8 cellular contexts compared by ENCODE assay signal in genomic region chr16:29962344-29962994, GRCh38. TPM values are rescaled to one million over a fixed set of nuclear protein-coding genes. Genes with fewer than 3 reads are reported as not detected.
DNase-seq lines count a peak whose midpoint lies in the region; ATAC-seq, FAIRE-seq and TF ChIP-seq lines count a peak whose summit lies in the region.

No MANE protein-coding gene starts in this region.

- DNase-seq in A549 (ENCODE audit: low read depth in 1 of 2, low spot score in 1 of 2) (peak in 1 of 2 experiments; percentile 30), HAP-1 (ENCODE audit: low spot score in 2 of 2) (no peak), glomerular visceral epithelial cell (ENCODE audit: extremely low spot score) (peak; percentile 21), trophoblast cell (peak in 1 of 2 donors; percentile 36), cerebellar nuclear complex (lab: John Stamatoyannopoulos, UW) (no peak), NCI-H2227 (lab: John Stamatoyannopoulos, UW; ENCODE audit: unreplicated experiment) (no peak)
- no peak for DNase-seq in activated CD4-positive, alpha-beta memory T cell treated with anti-CD3 and anti-CD28 coated beads for 36 hours

- H3K4ac ChIP-seq in trophoblast cell (ENCODE audit: low read depth, low read length): peak overlapping the region; percentile 75

- intact Hi-C loops in activated CD4-positive, alpha-beta memory T cell treated with anti-CD3 and anti-CD28 coated beads for 36 hours (cut with micrococcal nuclease): loop anchor here (1.0 to 5.0 kb wide), 3 partner anchors 11 to 35 kb away; partner anchors contain the start of genes HIRIP3, INO80E, KCTD13 and TAOK2

- no peak for TF ChIP-seq CTCF in A549 (IDR thresholded peaks at IDR 0.05)

- no peaks in the 10 kb centered on the region for H3K36me3 ChIP-seq in HAP-1 (replicated peaks)
- peaks cover 0 to 3% of the 10 kb centered on the region in 2 experiments for H3K36me3 ChIP-seq in trophoblast cell (ENCODE audit: control insufficient read depth in 1 of 2, insufficient read depth in 2 of 2, low read length in 2 of 2)

- no peak for FAIRE-seq in A549 (lab: Jason Lieb, UNC)

- peak overlapping the region; percentile 83 for H3K27ac Mint-ChIP-seq in activated CD4-positive, alpha-beta memory T cell treated with anti-CD3 and anti-CD28 coated beads for 36 hours

- H3K27me3 Mint-ChIP-seq in activated CD4-positive, alpha-beta memory T cell treated with anti-CD3 and anti-CD28 coated beads for 36 hours: no peaks in the 10 kb centered on the region

- WGBS in A549 (ENCODE audit: missing lambda C conversion rate): 18% methylated on average over 18 of the region's 18 CpGs
- WGBS in trophoblast cell (ENCODE audit: extremely low coverage, insufficient coverage, insufficient read length): no CpG with 5 or more reads among the region's 18 CpGs

- H3K4me3 ChIP-seq in A549: peak overlapping the region; percentile 74
- H3K4me3 ChIP-seq in HAP-1: peak overlapping the region; percentile 60
- H3K4me3 ChIP-seq in trophoblast cell (ENCODE audit: low read depth, low read length): peak overlapping the region; percentile 80

- peak overlapping the region; percentile 97 for H3K4me2 ChIP-seq in A549
- H3K4me2 ChIP-seq in trophoblast cell (ENCODE audit: low read length): peak overlapping the region; percentile 72

- no peak overlapping the region for H3K23ac ChIP-seq in trophoblast cell (ENCODE audit: low read length)

- peak overlapping the region; percentile 87 for H2AFZ ChIP-seq in trophoblast cell (ENCODE audit: insufficient read depth, low read length, poor library complexity)

- POLR2A ChIA-PET in A549 (lab: Yijun Ruan, JAX): interaction anchor here (0.5 to 2.8 kb wide), 7 partner anchors 11 to 64 kb away, joined by 3 to 45 read pairs (median 5); partner anchors contain the start of genes KCTD13, SEZ6L2 and TAOK2
- POLR2A ChIA-PET in activated CD4-positive, alpha-beta memory T cell treated with anti-CD3 and anti-CD28 coated beads for 36 hours (lab: Charles Lee): interaction anchor here (1.5 to 2.7 kb wide), 3 partner anchors 11 to 46 kb away, joined by 3 to 25 read pairs (median 8); partner anchors contain the start of genes KCTD13 and TAOK2

- peak; percentile 28 to 50; a peak in 3 of 6 replicates for ATAC-seq in A549
- no peak for ATAC-seq in HG03108 (IDR thresholded peaks at IDR 0.05; ENCODE audit: unreplicated experiment)

- peak overlapping the region; percentile 83 for H4K8ac ChIP-seq in trophoblast cell (ENCODE audit: low read depth, low read length)

- peak overlapping the region; percentile 85 for H4K91ac ChIP-seq in trophoblast cell (ENCODE audit: low read depth, low read length)

- H3K9me3 Mint-ChIP-seq in activated CD4-positive, alpha-beta memory T cell treated with anti-CD3 and anti-CD28 coated beads for 36 hours: no peaks in the 10 kb centered on the region

- H3K79me1 ChIP-seq in trophoblast cell (ENCODE audit: low read length): peaks cover 15% of the 10 kb centered on the region

- H2BK12ac ChIP-seq in trophoblast cell (ENCODE audit: low read length): peak overlapping the region; percentile 23

- in situ Hi-C loops in HAP-1 (cut with MboI; ENCODE audit: low sequenced_read_pairs): no loop called here

- peak overlapping the region; percentile 37 for H2BK5ac ChIP-seq in trophoblast cell (ENCODE audit: low read depth, low read length, poor library complexity)

- H2BK120ac ChIP-seq in trophoblast cell (ENCODE audit: insufficient read depth, low read length, poor library complexity): peak overlapping the region; percentile 74

- H3K4me1 ChIP-seq in A549 (peaks cover 12% of the 10 kb centered on the region; the same call in 1 of the 3 replicates), HAP-1 (peaks cover 9% of the 10 kb centered on the region), trophoblast cell (ENCODE audit: control insufficient read depth in 1 of 2, insufficient read depth in 2 of 2, low read length in 2 of 2) (peaks cover 3 to 8% of the 10 kb centered on the region in 2 experiments)

- peak overlapping the region; percentile 34 for H3K9ac ChIP-seq in trophoblast cell (ENCODE audit: low read length)

- peak overlapping the region; percentile 89 for H3K14ac ChIP-seq in trophoblast cell (ENCODE audit: low read length)

- peaks cover 1% of the 10 kb centered on the region for H3K36me3 Mint-ChIP-seq in activated CD4-positive, alpha-beta memory T cell treated with anti-CD3 and anti-CD28 coated beads for 36 hours

- H3K79me2 ChIP-seq in trophoblast cell (ENCODE audit: control insufficient read depth, insufficient read depth, low read length, poor library complexity): peaks cover 6% of the 10 kb centered on the region

- peak overlapping the region; percentile 55 for H3K18ac ChIP-seq in trophoblast cell (ENCODE audit: low read length)

- H3K4me3 Mint-ChIP-seq in activated CD4-positive, alpha-beta memory T cell treated with anti-CD3 and anti-CD28 coated beads for 36 hours: peak overlapping the region; percentile 85

- H3K9me3 ChIP-seq in A549 (no peaks in the 10 kb centered on the region), HAP-1 (no peaks in the 10 kb centered on the region), trophoblast cell (ENCODE audit: insufficient read depth, low read depth, low read length) (no peaks in the 10 kb centered on the region)

- no peak for TF ChIP-seq POLR2A in A549 (IDR thresholded peaks at IDR 0.05; ENCODE audit: low read length)

- peak overlapping the region; percentile 89 for H4K12ac ChIP-seq in trophoblast cell (ENCODE audit: low read depth, low read length)

- no peak for TF ChIP-seq RAD21 in A549 (conservative IDR thresholded peaks at IDR 0.05 in 1 of 2, IDR thresholded peaks at IDR 0.05 in 1 of 2)

- H3K4me1 Mint-ChIP-seq in activated CD4-positive, alpha-beta memory T cell treated with anti-CD3 and anti-CD28 coated beads for 36 hours (ENCODE audit: low read depth): peaks cover 16% of the 10 kb centered on the region

- CTCF ChIA-PET in A549 (lab: Yijun Ruan, JAX): interaction anchor here (0.8 to 2.6 kb wide), 11 partner anchors 9 to 62 kb away, joined by 3 to 18 read pairs (median 5); partner anchors contain the start of genes ASPHD1, KCTD13 and TAOK2
- CTCF ChIA-PET in activated CD4-positive, alpha-beta memory T cell treated with anti-CD3 and anti-CD28 coated beads for 36 hours (lab: Charles Lee): interaction anchor here (0.6 to 1.9 kb wide), 9 partner anchors 10 to 240 kb away, joined by 3 to 13 read pairs (median 3); partner anchors contain the start of genes KCTD13 and TAOK2

- H2AK5ac ChIP-seq in trophoblast cell (ENCODE audit: low read length): peak overlapping the region; percentile 67

- H3K27me3 ChIP-seq in HAP-1 (ENCODE audit: low read depth) (no peaks in the 10 kb centered on the region), trophoblast cell (ENCODE audit: insufficient read depth, low read length) (no peaks in the 10 kb centered on the region)

- peak overlapping the region; percentile 86 to 96 for H3K27ac ChIP-seq in A549
- H3K27ac ChIP-seq in trophoblast cell (ENCODE audit: low read depth, low read length): peak overlapping the region; percentile 27

- no peak for TF ChIP-seq EP300 in A549 (IDR thresholded peaks at IDR 0.05)

TF ChIP-seq in A549, 52 proteins besides CTCF, POLR2A, EP300 and RAD21:
- TF ChIP-seq RNF2 (IDR thresholded peaks at IDR 0.05; ENCODE audit: borderline replicate concordance, low read depth) (no peak), ZFP36 (IDR thresholded peaks at IDR 0.05; ENCODE audit: borderline replicate concordance, partially characterized antibody) (peak; percentile 6)

RNA-seq across cellular contexts. Expression of gene TMEM219, which starts 0.6 kb away (rescaled TPM):
- 65.1 and 82.5 TPM in 2 replicates for polyA plus RNA-seq in A549 (2011; rRNA removed)
- 66.5 and 71.2 TPM in 2 replicates for polyA plus RNA-seq in A549 (2012; cell fraction: cytosol; rRNA removed)
- polyA plus RNA-seq in A549 (2012; cell fraction: nucleus; rRNA removed): 56.7 and 79.5 TPM in 2 replicates
- polyA plus RNA-seq in A549 (2017; fragmentation: RNase III; extraction: RNeasy Plus Mini Kit Qiagen cat#74134 plus additional on column Dnase treatment): 68.1 to 77.2 TPM (median 74.4 TPM) in 3 replicates
- polyA minus RNA-seq in A549 (2011; rRNA and poly(A)+ RNA removed): 55.4 and 65.0 TPM in 2 replicates
- 10 to 100 TPM; 57.1 to 64.8 TPM for total RNA-seq in activated CD4-positive, alpha-beta memory T cell treated with anti-CD3 and anti-CD28 coated beads for 36 hours
- 69.5 and 73.2 TPM in 2 replicates for polyA plus RNA-seq in trophoblast cell (2013)

RNA-seq across cellular contexts. Expression of gene TAOK2, which starts 11.2 kb away (rescaled TPM):
- polyA plus RNA-seq in A549 (2011; rRNA removed) (13.7 TPM in 2 replicates), A549 (2017; fragmentation: RNase III; extraction: RNeasy Plus Mini Kit Qiagen cat#74134 plus additional on column Dnase treatment) (28.2 to 30.8 TPM (median 30.7 TPM) in 3 replicates)
- polyA plus RNA-seq in A549 (2012; cell fraction: cytosol; rRNA removed): 16.9 and 20.1 TPM in 2 replicates
- 55.5 and 72.3 TPM in 2 replicates for polyA plus RNA-seq in A549 (2012; cell fraction: nucleus; rRNA removed)
- polyA minus RNA-seq in A549 (2011; rRNA and poly(A)+ RNA removed): 20.2 and 20.6 TPM in 2 replicates
- 10 to 100 TPM; 27.2 to 28.2 TPM for total RNA-seq in activated CD4-positive, alpha-beta memory T cell treated with anti-CD3 and anti-CD28 coated beads for 36 hours
- polyA plus RNA-seq in trophoblast cell (2013): 29.9 and 31.4 TPM in 2 replicates

RNA-seq across cellular contexts. Expression of gene HIRIP3, which starts 32.9 kb away (rescaled TPM):
- polyA plus RNA-seq in A549 (2011; rRNA removed) (11.5 and 13.5 TPM in 2 replicates), A549 (2017; fragmentation: RNase III; extraction: RNeasy Plus Mini Kit Qiagen cat#74134 plus additional on column Dnase treatment) (16.7 to 19.5 TPM (median 17.0 TPM) in 3 replicates)
- 24.3 and 24.9 TPM in 2 replicates for polyA plus RNA-seq in A549 (2012; cell fraction: cytosol; rRNA removed)
- 17.8 TPM in 2 replicates for polyA plus RNA-seq in A549 (2012; cell fraction: nucleus; rRNA removed)
- polyA minus RNA-seq in A549 (2011; rRNA and poly(A)+ RNA removed): 7.3 and 8.4 TPM in 2 replicates
- 10 to 100 TPM; 40.5 to 40.6 TPM for total RNA-seq in activated CD4-positive, alpha-beta memory T cell treated with anti-CD3 and anti-CD28 coated beads for 36 hours
- 8.1 and 9.7 TPM in 2 replicates for polyA plus RNA-seq in trophoblast cell (2013)

RNA-seq across cellular contexts. Expression of gene INO80E, which starts 33.6 kb away (rescaled TPM):
- polyA plus RNA-seq in A549 (2011; rRNA removed): 33.1 and 41.3 TPM in 2 replicates
- polyA plus RNA-seq in A549 (2012; cell fraction: cytosol; rRNA removed): 42.7 and 42.8 TPM in 2 replicates
- polyA plus RNA-seq in A549 (2012; cell fraction: nucleus; rRNA removed): 37.8 and 46.4 TPM in 2 replicates
- polyA plus RNA-seq in A549 (2017; fragmentation: RNase III; extraction: RNeasy Plus Mini Kit Qiagen cat#74134 plus additional on column Dnase treatment): 85.4 to 94.2 TPM (median 89.0 TPM) in 3 replicates
- polyA minus RNA-seq in A549 (2011; rRNA and poly(A)+ RNA removed): 11.3 and 12.0 TPM in 2 replicates
- 10 to 100 TPM; 84.1 to 94.0 TPM for total RNA-seq in activated CD4-positive, alpha-beta memory T cell treated with anti-CD3 and anti-CD28 coated beads for 36 hours
- polyA plus RNA-seq in trophoblast cell (2013): 47.0 and 48.1 TPM in 2 replicates

RNA-seq across cellular contexts. Expression of gene KCTD13, which starts 36.4 kb away (rescaled TPM):
- polyA plus RNA-seq in A549 (2011; rRNA removed) (14.6 and 15.3 TPM in 2 replicates), A549 (2017; fragmentation: RNase III; extraction: RNeasy Plus Mini Kit Qiagen cat#74134 plus additional on column Dnase treatment) (11.9 to 13.3 TPM (median 12.7 TPM) in 3 replicates)
- polyA plus RNA-seq in A549 (2012; cell fraction: cytosol; rRNA removed): 26.6 and 33.9 TPM in 2 replicates
- polyA plus RNA-seq in A549 (2012; cell fraction: nucleus; rRNA removed): 105 and 113 TPM in 2 replicates
- 11.8 and 16.0 TPM in 2 replicates for polyA minus RNA-seq in A549 (2011; rRNA and poly(A)+ RNA removed)
- total RNA-seq in activated CD4-positive, alpha-beta memory T cell treated with anti-CD3 and anti-CD28 coated beads for 36 hours: 10 to 100 TPM; 36.6 to 37.9 TPM
- 31.1 and 33.4 TPM in 2 replicates for polyA plus RNA-seq in trophoblast cell (2013)
